Comparison of ENCODE assay signal across 8 cellular contexts in the genomic region with DNA sequence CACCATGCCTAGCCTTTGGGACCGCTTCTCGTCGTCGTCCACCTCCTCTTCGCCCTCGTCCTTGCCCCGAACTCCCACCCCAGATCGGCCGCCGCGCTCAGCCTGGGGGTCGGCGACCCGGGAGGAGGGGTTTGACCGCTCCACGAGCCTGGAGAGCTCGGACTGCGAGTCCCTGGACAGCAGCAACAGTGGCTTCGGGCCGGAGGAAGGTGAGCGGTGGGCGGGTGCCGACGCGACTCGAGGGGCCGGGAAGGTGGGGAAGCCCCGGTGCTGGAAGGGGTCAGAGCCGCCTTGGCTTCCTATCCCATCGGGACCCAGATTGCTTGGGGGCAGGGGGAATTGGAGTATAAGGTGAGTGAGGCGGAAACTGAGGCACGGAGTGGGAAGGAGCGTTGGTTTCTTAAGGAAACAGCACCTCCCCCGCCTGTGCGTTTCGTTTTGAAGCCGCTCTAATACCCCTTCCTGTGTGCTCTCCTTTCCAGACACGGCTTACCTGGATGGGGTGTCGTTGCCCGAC. TPM values are rescaled to one million over a fixed set of nuclear protein-coding genes. Genes with fewer than 3 reads are reported as not detected.
DNase-seq lines count a peak whose midpoint lies in the region; ATAC-seq, FAIRE-seq and TF ChIP-seq lines count a peak whose summit lies in the region.

No MANE protein-coding gene starts in this region.

- H3K79me2 ChIP-seq in K562 (ENCODE audit: control insufficient read depth, insufficient read depth, low read length) = peaks cover 39% of the 10 kb centered on the region

- H3K9me3 ChIP-seq in K562 (replicated peaks; ENCODE audit: control insufficient read depth, insufficient read depth, low read depth, low read length) (no peaks in the 10 kb centered on the region), liver (ENCODE audit: control insufficient read depth in 4 of 4, low read length in 3 of 4) (no peaks in the 10 kb centered on the region), thyroid gland (no peaks in the 10 kb centered on the region)

- peak overlapping the region; percentile 87 for H3K27ac ChIP-seq in K562 (ENCODE audit: extremely low read depth, low read depth, low read length)
- peak overlapping the region; percentile 97 to 98 for H3K27ac ChIP-seq in liver (ENCODE audit: low read depth in 1 of 2, low read length in 2 of 2)
- peak overlapping the region; percentile 98 to 99 (median 98) for H3K27ac ChIP-seq in thyroid gland

- BruUV-seq in K562 (replicated peaks; lab: Mats Ljungman, UMichigan) = TSS peak; percentile 76

- no peak for FAIRE-seq in K562 (lab: Jason Lieb, UNC)

- peak overlapping the region; percentile 86 for H3K4me3 ChIP-seq in K562
- peak overlapping the region; percentile 63 to 79 (median 65) for H3K4me3 ChIP-seq in liver (ENCODE audit: low read depth in 1 of 3, low read length in 3 of 3)
- H3K4me3 ChIP-seq in thyroid gland (replicated peaks in 1 of 3) = peak overlapping the region; percentile 71 to 91 (median 79)

- H3K4me1 ChIP-seq in K562 (replicated peaks in 1 of 2; ENCODE audit: control insufficient read depth in 2 of 2, insufficient read depth in 2 of 2, low read length in 2 of 2) = peaks cover 34 to 44% of the 10 kb centered on the region in 2 experiments
- H3K4me1 ChIP-seq in liver (ENCODE audit: control insufficient read depth in 4 of 4, insufficient read depth in 4 of 4, low read length in 3 of 4) = peaks cover 3 to 35% (median 22%) of the 10 kb centered on the region in 4 donors
- H3K4me1 ChIP-seq in thyroid gland = peaks cover 32 to 43% of the 10 kb centered on the region in 2 donors

- H3K9me1 ChIP-seq in K562 (ENCODE audit: control insufficient read depth, insufficient read depth, low read length) = no peaks in the 10 kb centered on the region

- H3K4me2 ChIP-seq in K562 (ENCODE audit: insufficient read depth, low read length) = peak overlapping the region; percentile 95

- no peaks in the 10 kb centered on the region for H3K27me3 ChIP-seq in K562 (ENCODE audit: control insufficient read depth in 2 of 2, insufficient read depth in 2 of 2, low read length in 2 of 2)
- H3K27me3 ChIP-seq in liver (ENCODE audit: control insufficient read depth in 4 of 4, insufficient read depth in 4 of 4, low read length in 3 of 4) = no peaks in the 10 kb centered on the region
- H3K27me3 ChIP-seq in thyroid gland = no peaks in the 10 kb centered on the region

- H2AFZ ChIP-seq in K562 (ENCODE audit: low read depth, low read length) = peak overlapping the region; percentile 52

- H3K9ac ChIP-seq in K562 (ENCODE audit: insufficient read depth in 1 of 2, low read depth in 2 of 2, low read length in 2 of 2) (peak overlapping the region; percentile 91 to 99), liver (ENCODE audit: low read depth in 1 of 2, low read length in 2 of 2) (peak overlapping the region; percentile 76 to 88)

- TF ChIP-seq CTCF in K562 (IDR thresholded peaks at IDR 0.05 in 2 of 3, conservative IDR thresholded peaks at IDR 0.05 in 1 of 3; ENCODE audit: insufficient read depth in 2 of 3, low read depth in 1 of 3, low read length in 3 of 3) = no peak
- TF ChIP-seq CTCF in liver (IDR thresholded peaks at IDR 0.05; ENCODE audit: low read depth, low read length, missing input control) = no peak
- no peak for TF ChIP-seq CTCF in thyroid gland (IDR thresholded peaks at IDR 0.05)

- intact Hi-C loops in K562 (cut with micrococcal nuclease) = no loop called here
- intact Hi-C loops in thyroid gland (cut with DNase I) = no loop called here

- POLR2A ChIA-PET in K562 (lab: Yijun Ruan, JAX) = interaction anchor here (0.6 to 10.1 kb wide), 36 partner anchors 10 to 1006 kb away, joined by 3 to 277 read pairs (median 6); a partner anchor contains a TSS

- DNase-seq in COLO668 (lab: John Stamatoyannopoulos, UW; ENCODE audit: unreplicated experiment) (peak; percentile 23), K562 (ENCODE audit: extremely low read depth in 1 of 4, low spot score in 3 of 4) (peak in 3 of 4 experiments; percentile 59 to 71 (median 67)), thyroid gland (no peak), NCI-H82 (lab: John Stamatoyannopoulos, UW) (no peak), mesenteric fat pad (ENCODE audit: low spot score) (no peak), DMS79 treated with DMSO at 0.1 percent for 48 hours (lab: John Stamatoyannopoulos, UW) (no peak)

- peaks cover 28% of the 10 kb centered on the region for H4K20me1 ChIP-seq in K562 (replicated peaks; ENCODE audit: control insufficient read depth, insufficient read depth, low read length)

- no peak for TF ChIP-seq EP300 in K562 (IDR thresholded peaks at IDR 0.05; ENCODE audit: low read length)

- TF ChIP-seq POLR2A in K562 (conservative IDR thresholded peaks at IDR 0.05) (no peak), thyroid gland (IDR thresholded peaks at IDR 0.05) (no peak)

- TF ChIP-seq RAD21 in K562 (CRISPR knock-in tag; conservative IDR thresholded peaks at IDR 0.05 in 1 of 2, IDR thresholded peaks at IDR 0.05 in 1 of 2) (no peak), liver (IDR thresholded peaks at IDR 0.05) (no peak)

- CTCF ChIA-PET in K562 (lab: Yijun Ruan, JAX; ENCODE audit: low intra/inter-chr PET ratio) = interaction anchor here (1.8 kb wide), 1 partner anchor 63 kb away, joined by 12 read pairs; no protein-coding TSS in a partner anchor

- H3K36me3 ChIP-seq in K562 (ENCODE audit: control insufficient read depth, insufficient read depth, low read length) = peaks cover 25% of the 10 kb centered on the region
- H3K36me3 ChIP-seq in liver (ENCODE audit: control insufficient read depth in 4 of 4, insufficient read depth in 3 of 4, low read depth in 1 of 4, low read length in 3 of 4) = peaks cover 0 to 5% (median 1%) of the 10 kb centered on the region in 4 donors
- peaks cover 12 to 20% of the 10 kb centered on the region in 2 donors for H3K36me3 ChIP-seq in thyroid gland

- ATAC-seq in HG03342 (IDR thresholded peaks at IDR 0.05; ENCODE audit: unreplicated experiment) (peak; percentile 0), K562 (peak; percentile 0)

- 1% methylated on average over 40 of the region's 40 CpGs for WGBS in K562 (ENCODE audit: insufficient coverage, low coverage, missing lambda C conversion rate)
- WGBS in liver = under 1% methylated on average over 40 of the region's 40 CpGs
- 0 to 1% methylated on average over 27 to 30 of the region's 40 CpGs for WGBS in thyroid gland, 2 donors

- in situ Hi-C loops in K562 (cut with MboI) = loop anchor here (10.0 kb wide), 1 partner anchor 611 kb away; no protein-coding TSS in a partner anchor

RNA-seq across cellular contexts. Expression of a gene that starts 0.5 kb away (rescaled TPM):
- 185 and 371 TPM in 2 replicates for total RNA-seq in K562 (2011; cell fraction: chromatin; rRNA removed; ENCODE audit: low replicate concordance)
- total RNA-seq in K562 (2011; cell fraction: nucleolus; rRNA removed) = 455 and 610 TPM in 2 replicates
- total RNA-seq in K562 (2011; cell fraction: nucleoplasm; rRNA removed) = 314 and 392 TPM in 2 replicates
- 593 and 675 TPM in 2 replicates for total RNA-seq in K562 (2014; rRNA removed)
- total RNA-seq in K562 (2014; rRNA removed; fragmentation: Illumina TruSeq; extraction: Trizol) = 159 and 200 TPM in 2 replicates
- 13.2 and 14.7 TPM in 2 replicates for total RNA-seq in K562 (2015; rRNA removed; fragmentation: Illumina TruSeq; extraction: Trizol)
- 453 and 674 TPM in 2 replicates for total RNA-seq in K562 (2021)
- 228 and 529 TPM in 2 replicates for polyA plus RNA-seq in K562 (2011; rRNA removed)
- 345 and 451 TPM in 2 replicates for polyA plus RNA-seq in K562 (2011; cell fraction: cytosol; rRNA removed)
- polyA plus RNA-seq in K562 (2011; cell fraction: nucleus; rRNA removed) = 384 and 450 TPM in 2 replicates
- 184 and 695 TPM in 2 replicates for polyA plus RNA-seq in K562 (2012)
- polyA plus RNA-seq in K562 (2014; fragmentation: Illumina TruSeq; extraction: Trizol) = 107 and 370 TPM in 2 replicates
- polyA plus RNA-seq in K562 (2014; fragmentation: Nextera tagmentation; extraction: Ambion mirVana) = 10 to 100 TPM in 1 of 2 experiments, 1 to 10 TPM in 1; 8.2 to 12.3 TPM
- polyA plus RNA-seq in K562 (2014; rRNA removed) = 362 and 564 TPM in 2 replicates
- polyA minus RNA-seq in K562 (2011; rRNA and poly(A)+ RNA removed) = 156 and 267 TPM in 2 replicates
- polyA minus RNA-seq in K562 (2011; cell fraction: cytosol; rRNA and poly(A)+ RNA removed) = 180 and 395 TPM in 2 replicates
- 272 and 555 TPM in 2 replicates for polyA minus RNA-seq in K562 (2011; cell fraction: nucleus; rRNA and poly(A)+ RNA removed)
- total RNA-seq in liver = 10 to 100 TPM; 18.4 to 39.9 TPM
- polyA plus RNA-seq in liver = 10 to 100 TPM; 47.4 to 69.0 TPM
- total RNA-seq in thyroid gland = 100 to 1,000 TPM in 3 of 4 donors, 10 to 100 TPM in 1; 93.0 to 309 (median 134) TPM
- total RNA-seq in mesenteric fat pad = 236 TPM

RNA-seq across cellular contexts. Expression of a gene that starts 58.2 kb away (rescaled TPM):
- 49.7 and 77.0 TPM in 2 replicates for total RNA-seq in K562 (2011; cell fraction: chromatin; rRNA removed; ENCODE audit: low replicate concordance)
- 28.7 and 34.9 TPM in 2 replicates for total RNA-seq in K562 (2011; cell fraction: nucleolus; rRNA removed)
- 43.5 and 57.0 TPM in 2 replicates for total RNA-seq in K562 (2011; cell fraction: nucleoplasm; rRNA removed)
- total RNA-seq in K562 (2014; rRNA removed) = 27.6 and 31.7 TPM in 2 replicates
- total RNA-seq in K562 (2014; rRNA removed; fragmentation: Illumina TruSeq; extraction: Trizol) = 52.8 and 62.6 TPM in 2 replicates
- 33.3 and 38.2 TPM in 2 replicates for total RNA-seq in K562 (2015; rRNA removed; fragmentation: Illumina TruSeq; extraction: Trizol)
- total RNA-seq in K562 (2021) = 45.7 and 48.4 TPM in 2 replicates
- polyA plus RNA-seq in K562 (2011; rRNA removed) = 53.2 and 64.1 TPM in 2 replicates
- 20.9 and 37.8 TPM in 2 replicates for polyA plus RNA-seq in K562 (2011; cell fraction: cytosol; rRNA removed)
- polyA plus RNA-seq in K562 (2011; cell fraction: nucleus; rRNA removed) = 13.5 and 19.8 TPM in 2 replicates
- 39.1 and 50.0 TPM in 2 replicates for polyA plus RNA-seq in K562 (2012)
- polyA plus RNA-seq in K562 (2014; fragmentation: Illumina TruSeq; extraction: Trizol) = 54.4 and 70.0 TPM in 2 replicates
- 10 to 100 TPM; 50.8 to 73.3 TPM for polyA plus RNA-seq in K562 (2014; fragmentation: Nextera tagmentation; extraction: Ambion mirVana)
- polyA plus RNA-seq in K562 (2014; rRNA removed) = 42.7 and 55.5 TPM in 2 replicates
- 90.3 and 97.7 TPM in 2 replicates for polyA minus RNA-seq in K562 (2011; rRNA and poly(A)+ RNA removed)
- polyA minus RNA-seq in K562 (2011; cell fraction: cytosol; rRNA and poly(A)+ RNA removed) = 35.1 and 39.2 TPM in 2 replicates
- polyA minus RNA-seq in K562 (2011; cell fraction: nucleus; rRNA and poly(A)+ RNA removed) = 13.6 and 33.1 TPM in 2 replicates
- total RNA-seq in liver = 10 to 100 TPM in 1 of 2 donors, 1 to 10 TPM in 1; 6.9 to 11.0 TPM
- 10 to 100 TPM in 1 of 2 donors, 1 to 10 TPM in 1; 9.5 to 13.9 TPM for polyA plus RNA-seq in liver
- 10 to 100 TPM; 26.7 to 30.3 (median 28.1) TPM for total RNA-seq in thyroid gland
- total RNA-seq in mesenteric fat pad = 29.2 TPM

RNA-seq across cellular contexts. Expression of a gene that starts 58.5 kb away (rescaled TPM):
- 13.7 and 30.0 TPM in 2 replicates for total RNA-seq in K562 (2011; cell fraction: chromatin; rRNA removed; ENCODE audit: low replicate concordance)
- 13.7 and 15.7 TPM in 2 replicates for total RNA-seq in K562 (2011; cell fraction: nucleolus; rRNA removed)
- total RNA-seq in K562 (2011; cell fraction: nucleoplasm; rRNA removed) = 30.3 and 57.6 TPM in 2 replicates
- 42.6 and 55.8 TPM in 2 replicates for total RNA-seq in K562 (2014; rRNA removed)
- 108 and 111 TPM in 2 replicates for total RNA-seq in K562 (2014; rRNA removed; fragmentation: Illumina TruSeq; extraction: Trizol)
- total RNA-seq in K562 (2015; rRNA removed; fragmentation: Illumina TruSeq; extraction: Trizol) = 79.7 and 87.7 TPM in 2 replicates
- total RNA-seq in K562 (2021) = 72.5 and 72.7 TPM in 2 replicates
- 162 and 168 TPM in 2 replicates for polyA plus RNA-seq in K562 (2011; rRNA removed)
- 47.9 and 96.2 TPM in 2 replicates for polyA plus RNA-seq in K562 (2011; cell fraction: cytosol; rRNA removed)
- polyA plus RNA-seq in K562 (2011; cell fraction: nucleus; rRNA removed) = 27.0 and 46.2 TPM in 2 replicates
- polyA plus RNA-seq in K562 (2012) = 85.3 and 238 TPM in 2 replicates
- polyA plus RNA-seq in K562 (2014; fragmentation: Illumina TruSeq; extraction: Trizol) = 74.2 and 85.3 TPM in 2 replicates
- polyA plus RNA-seq in K562 (2014; fragmentation: Nextera tagmentation; extraction: Ambion mirVana) = 100 to 1,000 TPM; 184 to 208 TPM
- 112 and 134 TPM in 2 replicates for polyA plus RNA-seq in K562 (2014; rRNA removed)
- 41.3 and 52.4 TPM in 2 replicates for polyA minus RNA-seq in K562 (2011; rRNA and poly(A)+ RNA removed)
- polyA minus RNA-seq in K562 (2011; cell fraction: cytosol; rRNA and poly(A)+ RNA removed) = 13.9 and 15.1 TPM in 2 replicates
- polyA minus RNA-seq in K562 (2011; cell fraction: nucleus; rRNA and poly(A)+ RNA removed) = 3.2 and 10.0 TPM in 2 replicates
- total RNA-seq in liver = 10 to 100 TPM; 36.8 to 49.8 TPM
- polyA plus RNA-seq in liver = 10 to 100 TPM; 61.3 to 96.3 TPM
- total RNA-seq in thyroid gland = 100 to 1,000 TPM; 100 to 214 (median 129) TPM
- 80.9 TPM for total RNA-seq in mesenteric fat pad

Comparison
In these comparisons a context has a peak if more than half of its experiments do, and no peak if none do; other contexts are left out.
1. DNase-seq: peak in COLO668 (single experiment) and K562 (3 of 4); none in thyroid gland (0 of 2), NCI-H82 (single experiment), mesenteric fat pad (single experiment) and DMS79 treated with DMSO at 0.1 percent for 48 hours (single experiment).
2. Peak in every context shown above with its lines, with median percentiles within 50 percentile points of each other: H3K27ac ChIP-seq and H3K4me3 ChIP-seq.